Comparison of ENCODE assay signal across 13 cellular contexts in the genomic region with DNA sequence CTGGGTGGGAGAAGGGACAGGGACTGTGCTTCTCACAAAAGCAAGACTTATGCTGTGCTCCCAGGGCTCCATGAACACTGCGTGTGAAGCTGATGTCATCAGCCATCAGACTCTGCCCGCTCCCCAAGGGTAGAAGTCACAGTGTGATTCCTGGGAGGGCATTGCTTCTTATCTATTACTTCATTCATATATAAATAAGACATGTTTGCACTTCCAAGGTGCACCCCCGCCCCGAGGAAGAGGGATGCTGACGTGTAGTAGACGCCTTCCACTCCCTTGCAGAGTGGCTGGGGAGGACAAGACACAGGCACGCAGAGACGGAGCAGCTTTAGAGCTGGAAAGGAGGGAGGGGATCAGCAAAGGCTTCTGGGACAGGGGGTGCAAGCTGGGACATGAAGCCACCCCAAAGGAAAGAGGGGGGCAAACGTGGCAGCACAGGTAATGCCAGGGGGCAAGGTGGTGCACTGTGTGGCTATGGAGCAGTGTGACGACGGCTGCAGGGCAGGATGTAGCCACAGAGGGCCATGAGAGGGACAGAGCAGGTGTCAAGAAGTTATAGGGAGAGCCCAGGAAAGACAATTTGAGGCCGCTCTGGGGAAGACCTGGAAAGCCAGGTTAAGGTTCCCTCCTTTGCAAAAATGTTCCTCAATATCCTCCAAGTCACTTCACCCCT.
"Had no signal": no experiment of that assay in that cellular context is flagged by ENCODE, and none has a peak within 500 bp of the region (broad histone marks: within the 10 kb centered on the region; RNA-seq: fewer than 3 reads in every experiment).

No MANE protein-coding gene starts in this region.

- H3K4me3 ChIP-seq: thoracic aorta had no signal

- H3K9me3 ChIP-seq: thoracic aorta had no signal

- DNase-seq: activated CD4-positive, alpha-beta T cell treated with anti-CD3 and anti-CD28 coated beads, Interleukin-2, amount 10 ng/mL, durations not matched to agents 7 days and 5 days; activated CD4-positive, CD25-positive, alpha-beta regulatory T cell; activated naive CD4-positive, alpha-beta T cell treated with anti-CD3 and anti-CD28 coated beads, Interleukin-2, amount 10 ng/mL, durations not matched to agents 7 days and 5 days; activated T-cell treated with anti-CD3 and anti-CD28 coated beads for 4 hours; cerebellar nuclear complex; hippocampal formation; naive thymus-derived CD4-positive, alpha-beta T cell; occipital lobe; stimulated activated CD4-positive, alpha-beta T cell treated with anti-CD3 and anti-CD28 coated beads, Interleukin-15, amount 100 ng/mL, for 24 hours; stimulated activated CD4-positive, alpha-beta T cell treated with anti-CD3 and anti-CD28 coated beads, Interleukin-4, amount 100 ng/mL, for 24 hours; stimulated activated naive CD8-positive, alpha-beta T cell treated with anti-CD3 and anti-CD28 coated beads, Interleukin-15, amount 100 ng/mL, for 72 hours had no signal

- H3K36me3 ChIP-seq: thoracic aorta had no signal

- ATAC-seq: naive thymus-derived CD4-positive, alpha-beta T cell; stimulated activated naive CD8-positive, alpha-beta T cell treated with anti-CD3 and anti-CD28 coated beads, Interleukin-15, amount 100 ng/mL, for 72 hours had no signal

- H3K27me3 Mint-ChIP-seq: activated CD4-positive, alpha-beta T cell treated with anti-CD3 and anti-CD28 coated beads, Interleukin-2, amount 10 ng/mL, durations not matched to agents 7 days and 5 days; activated naive CD4-positive, alpha-beta T cell treated with anti-CD3 and anti-CD28 coated beads, Interleukin-2, amount 10 ng/mL, durations not matched to agents 7 days and 5 days; stimulated activated naive CD8-positive, alpha-beta T cell treated with anti-CD3 and anti-CD28 coated beads, Interleukin-15, amount 100 ng/mL, for 72 hours had no signal

- H3K4me3 Mint-ChIP-seq: activated CD4-positive, alpha-beta T cell treated with anti-CD3 and anti-CD28 coated beads, Interleukin-2, amount 10 ng/mL, durations not matched to agents 7 days and 5 days; activated naive CD4-positive, alpha-beta T cell treated with anti-CD3 and anti-CD28 coated beads, Interleukin-2, amount 10 ng/mL, durations not matched to agents 7 days and 5 days; naive thymus-derived CD4-positive, alpha-beta T cell; stimulated activated naive CD8-positive, alpha-beta T cell treated with anti-CD3 and anti-CD28 coated beads, Interleukin-15, amount 100 ng/mL, for 72 hours had no signal

- H3K36me3 Mint-ChIP-seq: activated naive CD4-positive, alpha-beta T cell treated with anti-CD3 and anti-CD28 coated beads, Interleukin-2, amount 10 ng/mL, durations not matched to agents 7 days and 5 days; naive thymus-derived CD4-positive, alpha-beta T cell had no signal

- H3K27ac Mint-ChIP-seq: activated CD4-positive, alpha-beta T cell treated with anti-CD3 and anti-CD28 coated beads, Interleukin-2, amount 10 ng/mL, durations not matched to agents 7 days and 5 days; activated naive CD4-positive, alpha-beta T cell treated with anti-CD3 and anti-CD28 coated beads, Interleukin-2, amount 10 ng/mL, durations not matched to agents 7 days and 5 days; activated T-helper 2 cell treated with anti-CD3 and anti-CD28 coated beads, Interferon-gamma antibody, Interleukin-2, Interleukin-4, amounts not matched to agents 10 μg/mL and 5 μg/mL and 100 μg/mL, durations not matched to agents 14 hours and 24 hours and 36 hours had no signal
